In the genomic region with DNA sequence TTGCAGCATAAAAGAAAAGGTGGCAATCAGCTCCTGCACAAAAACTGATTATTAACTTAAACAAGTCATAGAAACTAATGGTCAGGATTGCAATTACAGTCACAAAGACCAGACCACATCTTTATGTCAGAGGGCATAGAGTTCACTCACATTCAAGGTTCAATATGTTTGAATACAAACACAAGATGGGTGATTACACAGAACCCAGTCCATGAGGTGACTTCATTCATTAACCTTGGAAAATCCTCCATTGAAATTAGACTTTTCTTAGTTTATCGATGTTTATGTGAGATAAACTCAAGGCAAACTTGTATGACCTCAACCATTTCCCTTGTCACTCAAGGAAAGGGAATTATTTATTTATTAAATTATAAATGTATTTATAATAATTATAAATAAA, we compare ENCODE assay signal across 36 cellular contexts.
"Had no signal": no experiment of that assay in that cellular context is flagged by ENCODE, and none has a peak within 500 bp of the region (broad histone marks: within the 10 kb centered on the region; RNA-seq: fewer than 3 reads in every experiment).

No MANE protein-coding gene starts in this region.

- H3K27ac Mint-ChIP-seq: activated naive CD4-positive, alpha-beta T cell treated with anti-CD3 and anti-CD28 coated beads for 36 hours; activated naive CD4-positive, alpha-beta T cell treated with anti-CD3 and anti-CD28 coated beads, Interleukin-2, amount 10 ng/mL, durations not matched to agents 7 days and 5 days; activated naive CD4-positive, alpha-beta T cell treated with anti-CD3 and anti-CD28 coated beads, Interleukin-2, amount 50 U/mL, for 24 hours; activated naive CD4-positive, alpha-beta T cell treated with anti-CD3 and anti-CD28 coated beads, Interleukin-2, amount 50 U/mL, for 72 hours; activated naive CD8-positive, alpha-beta T cell; activated naive CD8-positive, alpha-beta T cell treated with anti-CD3 and anti-CD28 coated beads for 36 hours; activated naive CD8-positive, alpha-beta T cell treated with anti-CD3 and anti-CD28 coated beads, Interleukin-2, amount 10 ng/mL, durations not matched to agents 7 days and 5 days; activated naive CD8-positive, alpha-beta T cell treated with anti-CD3 and anti-CD28 coated beads, Interleukin-2, amount 50 U/mL, for 24 hours; activated T-cell treated with anti-CD3 and anti-CD28 coated beads, Interleukin-2, amount 50 U/mL, for 24 hours; activated T-cell treated with anti-CD3 and anti-CD28 coated beads, Interleukin-2, amount 50 U/mL, for 72 hours; activated T-helper 17 cell treated with anti-CD3 and anti-CD28 coated beads, Interleukin-2, amount 50 U/mL, for 72 hours; activated T-helper 2 cell treated with anti-CD3 and anti-CD28 coated beads, Interferon-gamma antibody, Interleukin-2, Interleukin-4, amounts not matched to agents 10 μg/mL and 5 μg/mL and 100 μg/mL, durations not matched to agents 14 hours and 24 hours and 36 hours; brain had no signal

- H3K36me3 Mint-ChIP-seq: activated naive CD4-positive, alpha-beta T cell treated with anti-CD3 and anti-CD28 coated beads, Interleukin-2, amount 10 ng/mL, durations not matched to agents 7 days and 5 days; activated naive CD4-positive, alpha-beta T cell treated with anti-CD3 and anti-CD28 coated beads, Interleukin-2, amount 50 U/mL, for 24 hours; activated naive CD8-positive, alpha-beta T cell; activated naive CD8-positive, alpha-beta T cell treated with anti-CD3 and anti-CD28 coated beads for 36 hours; activated naive CD8-positive, alpha-beta T cell treated with anti-CD3 and anti-CD28 coated beads, Interleukin-2, amount 10 ng/mL, durations not matched to agents 7 days and 5 days; brain had no signal

- H3K4me3 Mint-ChIP-seq: activated naive CD4-positive, alpha-beta T cell treated with anti-CD3 and anti-CD28 coated beads for 36 hours; activated naive CD4-positive, alpha-beta T cell treated with anti-CD3 and anti-CD28 coated beads, Interleukin-2, amount 10 ng/mL, durations not matched to agents 7 days and 5 days; activated naive CD4-positive, alpha-beta T cell treated with anti-CD3 and anti-CD28 coated beads, Interleukin-2, amount 50 U/mL, for 24 hours; activated naive CD8-positive, alpha-beta T cell; activated naive CD8-positive, alpha-beta T cell treated with anti-CD3 and anti-CD28 coated beads for 36 hours; activated naive CD8-positive, alpha-beta T cell treated with anti-CD3 and anti-CD28 coated beads, Interleukin-2, amount 10 ng/mL, durations not matched to agents 7 days and 5 days; activated naive CD8-positive, alpha-beta T cell treated with anti-CD3 and anti-CD28 coated beads, Interleukin-2, amount 50 U/mL, for 24 hours; activated T-cell treated with anti-CD3 and anti-CD28 coated beads, Interleukin-2, amount 50 U/mL, for 24 hours; activated T-cell treated with anti-CD3 and anti-CD28 coated beads, Interleukin-2, amount 50 U/mL, for 4 hours; activated T-cell treated with anti-CD3 and anti-CD28 coated beads, Interleukin-2, amount 50 U/mL, for 72 hours; activated T-helper 17 cell treated with anti-CD3 and anti-CD28 coated beads, Interleukin-2, amount 50 U/mL, for 72 hours; brain; central memory CD8-positive, alpha-beta T cell had no signal

- FAIRE-seq: astrocyte, bronchial epithelial cell, colon had no signal

- H3K27me3 Mint-ChIP-seq: activated naive CD4-positive, alpha-beta T cell treated with anti-CD3 and anti-CD28 coated beads, Interleukin-2, amount 10 ng/mL, durations not matched to agents 7 days and 5 days; activated naive CD4-positive, alpha-beta T cell treated with anti-CD3 and anti-CD28 coated beads, Interleukin-2, amount 50 U/mL, for 24 hours; activated naive CD8-positive, alpha-beta T cell; activated naive CD8-positive, alpha-beta T cell treated with anti-CD3 and anti-CD28 coated beads for 36 hours; activated naive CD8-positive, alpha-beta T cell treated with anti-CD3 and anti-CD28 coated beads, Interleukin-2, amount 10 ng/mL, durations not matched to agents 7 days and 5 days; activated naive CD8-positive, alpha-beta T cell treated with anti-CD3 and anti-CD28 coated beads, Interleukin-2, amount 50 U/mL, for 24 hours; activated T-cell treated with anti-CD3 and anti-CD28 coated beads, Interleukin-2, amount 50 U/mL, for 24 hours; activated T-helper 17 cell treated with anti-CD3 and anti-CD28 coated beads, Interleukin-2, amount 50 U/mL, for 72 hours; brain; central memory CD8-positive, alpha-beta T cell had no signal

- DNase-seq: activated effector memory CD4-positive, alpha-beta T cell treated with anti-CD3 and anti-CD28 coated beads, Interleukin-2, amount 50 U/mL, for 16 hours; activated effector memory CD4-positive, alpha-beta T cell treated with Interleukin-2 at 50 U/mL for 16 hours; activated gamma-delta T cell; activated gamma-delta T cell treated with Interleukin-2 at 50 U/mL for 16 hours; activated naive CD4-positive, alpha-beta T cell; activated naive CD4-positive, alpha-beta T cell treated with anti-CD3 and anti-CD28 coated beads for 36 hours; activated naive CD4-positive, alpha-beta T cell treated with anti-CD3 and anti-CD28 coated beads, Interleukin-2, amount 10 ng/mL, durations not matched to agents 7 days and 5 days; activated naive CD4-positive, alpha-beta T cell treated with anti-CD3 and anti-CD28 coated beads, Interleukin-2, amount 50 U/mL, for 16 hours; activated naive CD4-positive, alpha-beta T cell treated with Interleukin-2 at 50 U/mL for 16 hours; activated naive CD8-positive, alpha-beta T cell treated with anti-CD3 and anti-CD28 coated beads for 36 hours; activated naive CD8-positive, alpha-beta T cell treated with anti-CD3 and anti-CD28 coated beads, Interleukin-2, amount 10 ng/mL, durations not matched to agents 7 days and 5 days; activated naive CD8-positive, alpha-beta T cell treated with anti-CD3 and anti-CD28 coated beads, Interleukin-2, amount 50 U/mL, for 24 hours; activated T-cell treated with anti-CD3 and anti-CD28 coated beads, Interleukin-2, amount 50 U/mL, for 24 hours; activated T-cell treated with anti-CD3 and anti-CD28 coated beads, Interleukin-2, amount 50 U/mL, for 4 hours; activated T-cell treated with anti-CD3 and anti-CD28 coated beads, Interleukin-2, amount 50 U/mL, for 48 hours; activated T-cell treated with anti-CD3 and anti-CD28 coated beads, Interleukin-2, amount 50 U/mL, for 72 hours; adrenal gland; amniotic stem cell; amygdala; anterior cingulate cortex; aorta; body of pancreas; brain microvascular endothelial cell; caudate nucleus; central memory CD4-positive, alpha-beta T cell; cerebellar nuclear complex had no signal

- H3K9me3 Mint-ChIP-seq: activated naive CD4-positive, alpha-beta T cell treated with anti-CD3 and anti-CD28 coated beads for 36 hours; brain had no signal

- H3K4me1 Mint-ChIP-seq: activated naive CD4-positive, alpha-beta T cell treated with anti-CD3 and anti-CD28 coated beads, Interleukin-2, amount 10 ng/mL, durations not matched to agents 7 days and 5 days; activated naive CD4-positive, alpha-beta T cell treated with anti-CD3 and anti-CD28 coated beads, Interleukin-2, amount 50 U/mL, for 24 hours; activated naive CD8-positive, alpha-beta T cell treated with anti-CD3 and anti-CD28 coated beads for 36 hours; activated naive CD8-positive, alpha-beta T cell treated with anti-CD3 and anti-CD28 coated beads, Interleukin-2, amount 10 ng/mL, durations not matched to agents 7 days and 5 days; activated naive CD8-positive, alpha-beta T cell treated with anti-CD3 and anti-CD28 coated beads, Interleukin-2, amount 50 U/mL, for 24 hours; activated T-helper 17 cell treated with anti-CD3 and anti-CD28 coated beads, Interleukin-2, amount 50 U/mL, for 72 hours; central memory CD8-positive, alpha-beta T cell had no signal

- ATAC-seq: activated naive CD4-positive, alpha-beta T cell treated with anti-CD3 and anti-CD28 coated beads, Interleukin-2, amount 50 U/mL, for 72 hours; activated naive CD8-positive, alpha-beta T cell treated with anti-CD3 and anti-CD28 coated beads, Interleukin-2, amount 50 U/mL, for 24 hours; activated T-cell treated with anti-CD3 and anti-CD28 coated beads, Interleukin-2, amount 50 U/mL, for 4 hours; activated T-cell treated with anti-CD3 and anti-CD28 coated beads, Interleukin-2, amount 50 U/mL, for 72 hours; activated T-helper 17 cell treated with anti-CD3 and anti-CD28 coated beads, Interleukin-2, amount 50 U/mL, for 72 hours; body of pancreas had no signal
